ENCODE assay signal across 7 cellular contexts in the genomic region with DNA sequence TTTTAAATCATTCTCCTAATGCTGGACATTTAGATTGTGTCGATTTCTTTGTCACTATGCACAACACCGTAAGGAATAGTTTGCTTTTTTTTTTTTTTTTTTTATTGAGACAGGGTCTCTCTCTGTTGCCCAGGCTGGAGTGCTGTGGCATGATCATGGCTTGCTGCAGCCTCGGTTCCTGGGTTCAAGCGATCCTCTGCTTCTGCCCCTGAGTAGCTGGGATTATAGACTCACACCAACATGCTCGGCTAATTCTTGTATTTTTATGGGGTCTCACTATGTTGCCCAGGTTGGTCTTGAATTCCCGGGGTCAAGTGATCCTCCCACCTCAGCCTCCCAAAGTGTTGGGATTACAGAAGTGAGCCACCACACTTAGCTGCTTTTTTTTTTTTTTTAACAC.
"Had no signal": no experiment of that assay in that cellular context is flagged by ENCODE, and none has a peak within 500 bp of the region (broad histone marks: within the 10 kb centered on the region; RNA-seq: fewer than 3 reads in every experiment).

No MANE protein-coding gene starts in this region.

- FAIRE-seq: HepG2, HTR-8/SVneo had no signal

- H3K9ac ChIP-seq: KMS-11 had no signal

- ATAC-seq: HepG2 had no signal

- H3K27ac ChIP-seq: HL-60, KMS-11 had no signal

- DNase-seq: IMR-90, KBM-7, KG1 had no signal

- H3K4me2 ChIP-seq: KMS-11 had no signal
